In the genomic region with DNA sequence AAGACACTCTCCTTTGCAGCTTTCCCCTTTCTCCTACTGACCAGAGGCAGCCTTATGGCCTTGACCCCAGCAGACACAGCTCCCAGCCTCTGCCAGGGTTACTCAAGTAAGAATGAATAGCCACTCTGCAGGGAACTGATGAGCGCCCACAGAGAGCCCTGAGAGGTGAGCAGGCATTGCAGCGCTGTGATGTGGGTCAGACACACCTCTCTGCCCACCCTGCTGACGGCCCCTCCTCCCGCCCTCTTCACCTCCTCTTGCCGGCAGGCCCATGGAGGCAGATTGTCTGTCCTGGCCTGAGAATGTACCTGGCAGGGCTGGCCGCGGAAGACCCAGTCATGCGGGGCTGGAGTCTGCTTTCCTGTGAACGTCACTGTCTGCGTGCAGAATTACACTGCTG, we compare ENCODE assay signal across 22 cellular contexts.
"Had no signal": no experiment of that assay in that cellular context is flagged by ENCODE, and none has a peak within 500 bp of the region (broad histone marks: within the 10 kb centered on the region; RNA-seq: fewer than 3 reads in every experiment).

No MANE protein-coding gene starts in this region.

- H3K27me3 Mint-ChIP-seq: naive B cell had no signal

- H3K27ac ChIP-seq: coronary artery, dorsolateral prefrontal cortex, gastrocnemius medialis, heart right ventricle, right atrium auricular region, suprapubic skin, tibial artery, upper lobe of left lung, uterus had no signal

- H3K36me3 ChIP-seq: gastrocnemius medialis, heart right ventricle, right atrium auricular region, suprapubic skin, tibial artery, upper lobe of left lung, uterus had no signal

- H3K4me3 Mint-ChIP-seq: naive B cell, nephron had no signal

- H3K36me3 Mint-ChIP-seq: naive B cell had no signal

- H3K27me3 ChIP-seq: right atrium auricular region, upper lobe of left lung, uterus had no signal

- H3K4me1 ChIP-seq: gastrocnemius medialis, heart right ventricle, right atrium auricular region, suprapubic skin, tibial artery, upper lobe of left lung, uterus had no signal

- DNase-seq: dorsolateral prefrontal cortex; effector CD8-positive, alpha-beta T cell; gastrocnemius medialis; heart right ventricle; hypothalamus; kidney; left cardiac atrium; left ventricle myocardium superior; mesenchymal stem cell; naive B cell; stimulated activated CD4-positive, alpha-beta T cell treated with anti-CD3 and anti-CD28 coated beads, Interleukin-2, amount 100 ng/mL, for 48 hours; stimulated activated naive CD4-positive, alpha-beta T cell treated with Interleukin-2 at 50 U/mL for 16 hours; tibial artery; uterus had no signal

- H3K27ac Mint-ChIP-seq: naive B cell, nephron had no signal

- H3K9me3 ChIP-seq: gastrocnemius medialis, heart right ventricle, right atrium auricular region, suprapubic skin, tibial artery, upper lobe of left lung, uterus had no signal

- H3K4me3 ChIP-seq: coronary artery, dorsolateral prefrontal cortex, gastrocnemius medialis, heart right ventricle, lung, right atrium auricular region, smooth muscle cell, suprapubic skin, tibial artery, upper lobe of left lung, uterus had no signal

- ATAC-seq: esophagus mucosa, gastrocnemius medialis, heart right ventricle, left cardiac atrium, left ventricle myocardium superior had no signal
